ENCODE assay signal across 19 cellular contexts in the genomic region with DNA sequence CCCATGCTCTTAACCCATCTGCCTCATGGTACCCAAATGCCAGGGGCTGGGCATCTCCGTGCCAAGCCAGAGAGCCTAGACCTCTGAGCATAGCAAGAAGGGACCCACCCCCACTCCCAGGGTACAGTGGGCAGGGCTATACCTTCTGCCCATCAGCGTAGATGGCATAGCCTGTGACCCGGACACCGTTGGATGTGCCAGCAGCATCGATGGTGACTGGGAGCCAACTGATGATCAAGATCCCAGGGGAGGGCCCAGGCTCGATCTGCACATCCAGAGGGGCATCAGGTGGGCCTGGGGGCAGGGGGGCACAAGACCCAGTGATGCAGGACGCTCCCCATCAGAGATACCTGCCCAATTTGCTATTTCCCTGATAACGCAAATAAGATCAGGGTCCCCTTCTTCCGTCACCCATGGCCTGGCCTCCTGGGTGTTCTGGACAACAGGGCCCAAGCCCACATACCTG. TPM values are rescaled to one million over a fixed set of nuclear protein-coding genes. Genes with fewer than 3 reads are reported as not detected.
"Had no signal": no experiment of that assay in that cellular context is flagged by ENCODE, and none has a peak within 500 bp of the region (broad histone marks: within the 10 kb centered on the region; RNA-seq: fewer than 3 reads in every experiment).

No MANE protein-coding gene starts in this region.

- H3K27me3 Mint-ChIP-seq: activated CD4-positive, alpha-beta T cell treated with anti-CD3 and anti-CD28 coated beads, Interleukin-2, amount 10 ng/mL, durations not matched to agents 7 days and 5 days; activated naive CD8-positive, alpha-beta T cell treated with anti-CD3 and anti-CD28 coated beads, Interleukin-2, amount 50 U/mL, for 24 hours; natural killer cell treated with Interleukin-12 subunit alpha and Interleukin-12 subunit beta and Interleukin-15 and Interleukin-18, amount 100 ng/mL, for 72 hours; T-cell had no signal

- H3K36me3 ChIP-seq: SJSA1, uterus had no signal

- H3K4me3 ChIP-seq: ascending aorta, gastroesophageal sphincter, hepatocyte, lung, SJSA1, stomach, uterus had no signal

- H3K27ac ChIP-seq: ascending aorta, gastroesophageal sphincter, hepatocyte, SJSA1, stomach, uterus had no signal

- H3K4me1 Mint-ChIP-seq: activated CD4-positive, alpha-beta T cell treated with anti-CD3 and anti-CD28 coated beads, Interleukin-2, amount 10 ng/mL, durations not matched to agents 7 days and 5 days; activated naive CD8-positive, alpha-beta T cell treated with anti-CD3 and anti-CD28 coated beads, Interleukin-2, amount 50 U/mL, for 24 hours; T-cell had no signal

- ATAC-seq: activated naive CD8-positive, alpha-beta T cell treated with anti-CD3 and anti-CD28 coated beads, Interleukin-2, amount 50 U/mL, for 24 hours; gastroesophageal sphincter; T-cell had no signal

- H3K27ac Mint-ChIP-seq: activated CD4-positive, alpha-beta T cell treated with anti-CD3 and anti-CD28 coated beads, Interleukin-2, amount 10 ng/mL, durations not matched to agents 7 days and 5 days; activated naive CD8-positive, alpha-beta T cell treated with anti-CD3 and anti-CD28 coated beads, Interleukin-2, amount 50 U/mL, for 24 hours; activated T-cell treated with anti-CD3 and anti-CD28 coated beads, Interleukin-2, amount 50 U/mL, for 72 hours; natural killer cell treated with Interleukin-12 subunit alpha and Interleukin-12 subunit beta and Interleukin-15 and Interleukin-18, amount 100 ng/mL, for 72 hours; T-cell had no signal

- H3K4me1 ChIP-seq: ascending aorta, gastroesophageal sphincter, SJSA1, stomach, uterus had no signal

- H3K4me3 Mint-ChIP-seq: activated CD4-positive, alpha-beta T cell treated with anti-CD3 and anti-CD28 coated beads, Interleukin-2, amount 10 ng/mL, durations not matched to agents 7 days and 5 days; activated naive CD8-positive, alpha-beta T cell treated with anti-CD3 and anti-CD28 coated beads, Interleukin-2, amount 50 U/mL, for 24 hours; activated T-cell treated with anti-CD3 and anti-CD28 coated beads, Interleukin-2, amount 50 U/mL, for 72 hours; natural killer cell treated with Interleukin-12 subunit alpha and Interleukin-12 subunit beta and Interleukin-15 and Interleukin-18, amount 100 ng/mL, for 72 hours; T-cell had no signal

- H3K9me3 ChIP-seq: ascending aorta, gastroesophageal sphincter, SJSA1, stomach, uterus had no signal

- H3K27me3 ChIP-seq: ascending aorta, gastroesophageal sphincter, hepatocyte, stomach, uterus had no signal

- H3K9me3 Mint-ChIP-seq: activated CD4-positive, alpha-beta T cell treated with anti-CD3 and anti-CD28 coated beads, Interleukin-2, amount 10 ng/mL, durations not matched to agents 7 days and 5 days; activated naive CD8-positive, alpha-beta T cell treated with anti-CD3 and anti-CD28 coated beads, Interleukin-2, amount 50 U/mL, for 24 hours; activated T-cell treated with anti-CD3 and anti-CD28 coated beads, Interleukin-2, amount 50 U/mL, for 72 hours; natural killer cell treated with Interleukin-12 subunit alpha and Interleukin-12 subunit beta and Interleukin-15 and Interleukin-18, amount 100 ng/mL, for 72 hours; T-cell had no signal

- DNase-seq: activated CD4-positive, alpha-beta T cell treated with anti-CD3 and anti-CD28 coated beads, Interleukin-2, amount 10 ng/mL, durations not matched to agents 7 days and 5 days; activated naive CD8-positive, alpha-beta T cell treated with anti-CD3 and anti-CD28 coated beads, Interleukin-2, amount 50 U/mL, for 24 hours; kidney glomerular epithelial cell; occipital lobe; stimulated activated CD4-positive, alpha-beta T cell treated with anti-CD3 and anti-CD28 coated beads, Interleukin-15, amount 100 ng/mL, for 24 hours; stimulated activated CD4-positive, alpha-beta T cell treated with anti-CD3 and anti-CD28 coated beads, Interleukin-4, amount 100 ng/mL, for 24 hours; T-cell; T1000 had no signal

RNA-seq across cellular contexts. Expression of a gene that starts 30.7 kb away (rescaled TPM):
- total RNA-seq: activated CD4-positive, alpha-beta T cell treated with anti-CD3 and anti-CD28 coated beads, Interleukin-2, amount 10 ng/mL, durations not matched to agents 7 days and 5 days; bronchial epithelial cell; fibroblast of lung; natural killer cell treated with Interleukin-12 subunit alpha and Interleukin-12 subunit beta and Interleukin-15 and Interleukin-18, amount 100 ng/mL, for 72 hours; occipital lobe; SJSA1 had no signal
- polyA plus RNA-seq: hepatocyte had no signal
